In genomic region chr1:100352267-100353072, GRCh38 we compare ENCODE assay signal across 1 cellular context.
TF ChIP-seq lines count a peak whose summit lies in the region.

Gene CDC14A, plus strand, starts transcription at chr1:100352506. Its CDS starts 449 bp downstream, at chr1:100352955.

TF ChIP-seq in HEK293, 187 proteins besides CTCF, POLR2A, EP300 and RAD21 (continued from another document):
- TF ChIP-seq KLF7 (tag by site-specific recombination; IDR thresholded peaks at IDR 0.05; ENCODE audit: borderline replicate concordance) (no peak), ZNF362 (tag by site-specific recombination; IDR thresholded peaks at IDR 0.05) (no peak), ZNF280C (tag by site-specific recombination; IDR thresholded peaks at IDR 0.05) (no peak), ZNF23 (tag by site-specific recombination; IDR thresholded peaks at IDR 0.05; ENCODE audit: borderline replicate concordance) (no peak), MEIS1 (CRISPR knock-in tag; IDR thresholded peaks at IDR 0.05; ENCODE audit: borderline replicate concordance) (no peak), GLI2 (tag by site-specific recombination; IDR thresholded peaks at IDR 0.05; ENCODE audit: borderline replicate concordance, low read depth) (no peak), HOXD13 (CRISPR knock-in tag; IDR thresholded peaks at IDR 0.05; ENCODE audit: borderline replicate concordance) (no peak), ZNF670 (tag by site-specific recombination; IDR thresholded peaks at IDR 0.05; ENCODE audit: low read depth) (no peak), ZNF701 (tag by site-specific recombination; IDR thresholded peaks at IDR 0.05) (no peak), ZNF366 (tag by site-specific recombination; conservative IDR thresholded peaks at IDR 0.05) (no peak; the same call in 1 of the 2 replicates), ZNF350 (tag by site-specific recombination; IDR thresholded peaks at IDR 0.05) (no peak), REST (tag by site-specific recombination; IDR thresholded peaks at IDR 0.05) (no peak), ZNF341 (tag by site-specific recombination; IDR thresholded peaks at IDR 0.05; ENCODE audit: low read depth) (peak; percentile 94), ZNF645 (tag by site-specific recombination; IDR thresholded peaks at IDR 0.05) (no peak), WT1 (tag by site-specific recombination; IDR thresholded peaks at IDR 0.05) (peak; percentile 87), KLF10 (tag by site-specific recombination; IDR thresholded peaks at IDR 0.05) (peak; percentile 57; the same call in 1 of the 2 replicates), ZBTB7A (tag by site-specific recombination; IDR thresholded peaks at IDR 0.05; ENCODE audit: low read depth) (0 out of 2 replicates have a peak, but pooled peaks have one; percentile 12), ZNF610 (tag by site-specific recombination; IDR thresholded peaks at IDR 0.05; ENCODE audit: borderline replicate concordance) (peak; percentile 89), ZNF112 (tag by site-specific recombination; IDR thresholded peaks at IDR 0.05) (no peak), ZNF777 (tag by site-specific recombination; IDR thresholded peaks at IDR 0.05; ENCODE audit: borderline replicate concordance) (no peak), ZNF514 (tag by site-specific recombination; IDR thresholded peaks at IDR 0.05) (no peak), ZNF501 (tag by site-specific recombination; IDR thresholded peaks at IDR 0.05) (peak; percentile 51; the same call in 1 of the 2 replicates), ZNF2 (tag by site-specific recombination; IDR thresholded peaks at IDR 0.05) (no peak), ZBTB10 (tag by site-specific recombination; IDR thresholded peaks at IDR 0.05) (peak; percentile 45; the same call in 1 of the 2 replicates), ZNF510 (tag by site-specific recombination; IDR thresholded peaks at IDR 0.05; ENCODE audit: insufficient replicate concordance) (no peak), GLIS2 (tag by site-specific recombination; IDR thresholded peaks at IDR 0.05) (0 out of 2 replicates have a peak, but pooled peaks have one; percentile 69), ZBTB44 (tag by site-specific recombination; IDR thresholded peaks at IDR 0.05) (no peak), ZNF426 (tag by site-specific recombination; IDR thresholded peaks at IDR 0.05) (no peak), SP3 (tag by site-specific recombination; IDR thresholded peaks at IDR 0.05) (peak; percentile 93), ZBTB17 (tag by site-specific recombination; IDR thresholded peaks at IDR 0.05) (0 out of 2 replicates have a peak, but pooled peaks have one; percentile 12), ZNF837 (tag by site-specific recombination; IDR thresholded peaks at IDR 0.05) (no peak), ZNF626 (tag by site-specific recombination; IDR thresholded peaks at IDR 0.05) (no peak), SP7 (tag by site-specific recombination; IDR thresholded peaks at IDR 0.05) (peak; percentile 12)
